ENCODE assay signal across 37 cellular contexts in genomic region chrX:43316161-43316560, GRCh38.
"Had no signal": no experiment of that assay in that cellular context is flagged by ENCODE, and none has a peak within 500 bp of the region (broad histone marks: within the 10 kb centered on the region; RNA-seq: fewer than 3 reads in every experiment).

No MANE protein-coding gene starts in this region.

- H3K36me3 Mint-ChIP-seq: activated CD8-positive, alpha-beta memory T cell treated with anti-CD3 and anti-CD28 coated beads, Interleukin-2, amount 10 ng/mL, durations not matched to agents 7 days and 5 days; activated naive CD4-positive, alpha-beta T cell treated with anti-CD3 and anti-CD28 coated beads, Interleukin-2, amount 10 ng/mL, durations not matched to agents 7 days and 5 days; activated naive CD8-positive, alpha-beta T cell; activated naive CD8-positive, alpha-beta T cell treated with anti-CD3 and anti-CD28 coated beads, Interleukin-2, amount 10 ng/mL, durations not matched to agents 7 days and 5 days had no signal

- H3K4me1 Mint-ChIP-seq: activated CD4-positive, alpha-beta memory T cell treated with anti-CD3 and anti-CD28 coated beads, Interleukin-2, amount 10 ng/mL, durations not matched to agents 7 days and 5 days; activated CD4-positive, alpha-beta T cell treated with anti-CD3 and anti-CD28 coated beads, Interleukin-2, amount 10 ng/mL, durations not matched to agents 7 days and 5 days; activated CD8-positive, alpha-beta memory T cell treated with anti-CD3 and anti-CD28 coated beads, Interleukin-2, amount 10 ng/mL, durations not matched to agents 7 days and 5 days; activated naive CD4-positive, alpha-beta T cell treated with anti-CD3 and anti-CD28 coated beads, Interleukin-2, amount 10 ng/mL, durations not matched to agents 7 days and 5 days; activated naive CD8-positive, alpha-beta T cell treated with anti-CD3 and anti-CD28 coated beads, Interleukin-2, amount 10 ng/mL, durations not matched to agents 7 days and 5 days had no signal

- H3K27me3 Mint-ChIP-seq: activated CD4-positive, alpha-beta memory T cell treated with anti-CD3 and anti-CD28 coated beads, Interleukin-2, amount 10 ng/mL, durations not matched to agents 7 days and 5 days; activated CD4-positive, alpha-beta T cell treated with anti-CD3 and anti-CD28 coated beads for 36 hours; activated CD4-positive, alpha-beta T cell treated with anti-CD3 and anti-CD28 coated beads, Interleukin-2, amount 10 ng/mL, durations not matched to agents 7 days and 5 days; activated CD8-positive, alpha-beta memory T cell treated with anti-CD3 and anti-CD28 coated beads, Interleukin-2, amount 10 ng/mL, durations not matched to agents 7 days and 5 days; activated naive CD4-positive, alpha-beta T cell treated with anti-CD3 and anti-CD28 coated beads, Interleukin-2, amount 10 ng/mL, durations not matched to agents 7 days and 5 days; activated naive CD4-positive, alpha-beta T cell treated with anti-CD3 and anti-CD28 coated beads, Interleukin-2, amount 50 U/mL, for 24 hours; activated naive CD8-positive, alpha-beta T cell; activated naive CD8-positive, alpha-beta T cell treated with anti-CD3 and anti-CD28 coated beads, Interleukin-2, amount 10 ng/mL, durations not matched to agents 7 days and 5 days; activated naive CD8-positive, alpha-beta T cell treated with anti-CD3 and anti-CD28 coated beads, Interleukin-2, amount 50 U/mL, for 24 hours had no signal

- H3K36me3 ChIP-seq: brain microvascular endothelial cell, breast epithelium, WERI-Rb-1 had no signal

- H3K4me3 Mint-ChIP-seq: activated CD4-positive, alpha-beta memory T cell treated with anti-CD3 and anti-CD28 coated beads, Interleukin-2, amount 10 ng/mL, durations not matched to agents 7 days and 5 days; activated CD4-positive, alpha-beta T cell treated with anti-CD3 and anti-CD28 coated beads for 36 hours; activated CD4-positive, alpha-beta T cell treated with anti-CD3 and anti-CD28 coated beads, Interleukin-2, amount 10 ng/mL, durations not matched to agents 7 days and 5 days; activated CD8-positive, alpha-beta memory T cell treated with anti-CD3 and anti-CD28 coated beads, Interleukin-2, amount 10 ng/mL, durations not matched to agents 7 days and 5 days; activated CD8-positive, alpha-beta T cell treated with anti-CD3 and anti-CD28 coated beads, Interleukin-2, amount 10 ng/mL, durations not matched to agents 7 days and 5 days; activated naive CD4-positive, alpha-beta T cell treated with anti-CD3 and anti-CD28 coated beads, Interleukin-2, amount 10 ng/mL, durations not matched to agents 7 days and 5 days; activated naive CD4-positive, alpha-beta T cell treated with anti-CD3 and anti-CD28 coated beads, Interleukin-2, amount 50 U/mL, for 24 hours; activated naive CD8-positive, alpha-beta T cell; activated naive CD8-positive, alpha-beta T cell treated with anti-CD3 and anti-CD28 coated beads, Interleukin-2, amount 10 ng/mL, durations not matched to agents 7 days and 5 days; activated naive CD8-positive, alpha-beta T cell treated with anti-CD3 and anti-CD28 coated beads, Interleukin-2, amount 50 U/mL, for 24 hours; activated T-cell treated with anti-CD3 and anti-CD28 coated beads, Interleukin-2, amount 50 U/mL, for 24 hours; T-helper 1 cell treated with Interleukin-12 subunit alpha and Interleukin-12 subunit beta and Interleukin-4 antibody, amounts not matched to agents 30 μg/mL and 1 μg/mL, for 36 hours; T-helper 2 cell treated with Interferon-gamma antibody and Interleukin-4, amounts not matched to agents 5 μg/mL and 100 μg/mL, for 36 hours; WTC11 had no signal

- ATAC-seq: activated CD4-positive, alpha-beta T cell treated with anti-CD3 and anti-CD28 coated beads for 36 hours; activated CD4-positive, CD25-positive, alpha-beta regulatory T cell treated with anti-CD3 and anti-CD28 coated beads, Interleukin-2, amount 50 U/mL, for 24 hours; activated CD8-positive, alpha-beta memory T cell treated with anti-CD3 and anti-CD28 coated beads, Interleukin-2, amount 10 ng/mL, durations not matched to agents 7 days and 5 days; activated CD8-positive, alpha-beta T cell treated with anti-CD3 and anti-CD28 coated beads, Interleukin-2, amount 10 ng/mL, durations not matched to agents 7 days and 5 days; activated naive CD8-positive, alpha-beta T cell treated with anti-CD3 and anti-CD28 coated beads, Interleukin-2, amount 50 U/mL, for 24 hours; body of pancreas; WTC11 had no signal

- DNase-seq: activated CD4-positive, alpha-beta memory T cell treated with anti-CD3 and anti-CD28 coated beads, Interleukin-2, amount 10 ng/mL, durations not matched to agents 7 days and 5 days; activated CD4-positive, alpha-beta T cell treated with anti-CD3 and anti-CD28 coated beads for 1 hour; activated CD4-positive, alpha-beta T cell treated with anti-CD3 and anti-CD28 coated beads for 36 hours; activated CD4-positive, alpha-beta T cell treated with anti-CD3 and anti-CD28 coated beads for 48 hours; activated CD4-positive, alpha-beta T cell treated with anti-CD3 and anti-CD28 coated beads, Interleukin-2, amount 10 ng/mL, durations not matched to agents 7 days and 5 days; activated CD4-positive, alpha-beta T cell treated with anti-CD3 and anti-CD28 coated beads, Interleukin-2, amount 50 U/mL, for 48 hours; activated CD4-positive, CD25-positive, alpha-beta regulatory T cell; activated CD8-positive, alpha-beta memory T cell treated with anti-CD3 and anti-CD28 coated beads for 24 hours; activated CD8-positive, alpha-beta memory T cell treated with anti-CD3 and anti-CD28 coated beads, Interleukin-2, amount 10 ng/mL, durations not matched to agents 7 days and 5 days; activated CD8-positive, alpha-beta memory T cell treated with anti-CD3 and anti-CD28 coated beads, Interleukin-2, amount 50 U/mL, for 48 hours; activated CD8-positive, alpha-beta T cell treated with anti-CD3 and anti-CD28 coated beads, Interleukin-2, amount 10 ng/mL, durations not matched to agents 7 days and 5 days; activated effector memory CD4-positive, alpha-beta T cell treated with Interleukin-2 at 50 U/mL for 16 hours; activated gamma-delta T cell; activated naive CD4-positive, alpha-beta T cell treated with anti-CD3 and anti-CD28 coated beads, Interleukin-2, amount 10 ng/mL, durations not matched to agents 7 days and 5 days; activated naive CD4-positive, alpha-beta T cell treated with Interleukin-2 at 50 U/mL for 16 hours; activated naive CD8-positive, alpha-beta T cell treated with anti-CD3 and anti-CD28 coated beads, Interleukin-2, amount 10 ng/mL, durations not matched to agents 7 days and 5 days; activated naive CD8-positive, alpha-beta T cell treated with anti-CD3 and anti-CD28 coated beads, Interleukin-2, amount 50 U/mL, for 24 hours; activated T-cell treated with anti-CD3 and anti-CD28 coated beads, Interleukin-2, amount 50 U/mL, for 24 hours; activated T-cell treated with anti-CD3 and anti-CD28 coated beads, Interleukin-2, amount 50 U/mL, for 48 hours; amygdala; aorta; body of pancreas; brain microvascular endothelial cell; central memory CD4-positive, alpha-beta T cell; T-helper 1 cell; T-helper 2 cell; T-helper 9 cell; WERI-Rb-1 had no signal

- FAIRE-seq: TTC549 had no signal

- H3K4me1 ChIP-seq: body of pancreas, breast epithelium had no signal

- H3K27ac ChIP-seq: body of pancreas, brain microvascular endothelial cell, breast epithelium, WERI-Rb-1 had no signal

- H3K4me3 ChIP-seq: body of pancreas, breast epithelium had no signal

- H3K9me3 ChIP-seq: body of pancreas, breast epithelium had no signal

- H3K9me3 Mint-ChIP-seq: activated CD4-positive, alpha-beta memory T cell treated with anti-CD3 and anti-CD28 coated beads, Interleukin-2, amount 10 ng/mL, durations not matched to agents 7 days and 5 days; activated CD4-positive, alpha-beta T cell treated with anti-CD3 and anti-CD28 coated beads, Interleukin-2, amount 10 ng/mL, durations not matched to agents 7 days and 5 days; activated naive CD4-positive, alpha-beta T cell treated with anti-CD3 and anti-CD28 coated beads, Interleukin-2, amount 10 ng/mL, durations not matched to agents 7 days and 5 days; activated naive CD4-positive, alpha-beta T cell treated with anti-CD3 and anti-CD28 coated beads, Interleukin-2, amount 50 U/mL, for 24 hours; activated naive CD8-positive, alpha-beta T cell treated with anti-CD3 and anti-CD28 coated beads, Interleukin-2, amount 50 U/mL, for 24 hours; activated T-cell treated with anti-CD3 and anti-CD28 coated beads, Interleukin-2, amount 50 U/mL, for 24 hours; activated T-helper 2 cell treated with anti-CD3 and anti-CD28 coated beads, Interferon-gamma antibody, Interleukin-2, Interleukin-4, amounts not matched to agents 10 μg/mL and 5 μg/mL and 100 μg/mL, durations not matched to agents 14 hours and 24 hours and 36 hours; T-helper 1 cell treated with Interleukin-12 subunit alpha and Interleukin-12 subunit beta and Interleukin-4 antibody, amounts not matched to agents 30 μg/mL and 1 μg/mL, for 36 hours had no signal

- H3K27me3 ChIP-seq: body of pancreas, brain microvascular endothelial cell had no signal

- H3K27ac Mint-ChIP-seq: activated CD4-positive, alpha-beta memory T cell treated with anti-CD3 and anti-CD28 coated beads, Interleukin-2, amount 10 ng/mL, durations not matched to agents 7 days and 5 days; activated CD4-positive, alpha-beta T cell treated with anti-CD3 and anti-CD28 coated beads for 36 hours; activated CD4-positive, alpha-beta T cell treated with anti-CD3 and anti-CD28 coated beads, Interleukin-2, amount 10 ng/mL, durations not matched to agents 7 days and 5 days; activated CD8-positive, alpha-beta memory T cell treated with anti-CD3 and anti-CD28 coated beads, Interleukin-2, amount 10 ng/mL, durations not matched to agents 7 days and 5 days; activated CD8-positive, alpha-beta T cell treated with anti-CD3 and anti-CD28 coated beads, Interleukin-2, amount 10 ng/mL, durations not matched to agents 7 days and 5 days; activated naive CD4-positive, alpha-beta T cell treated with anti-CD3 and anti-CD28 coated beads, Interleukin-2, amount 10 ng/mL, durations not matched to agents 7 days and 5 days; activated naive CD4-positive, alpha-beta T cell treated with anti-CD3 and anti-CD28 coated beads, Interleukin-2, amount 50 U/mL, for 24 hours; activated naive CD8-positive, alpha-beta T cell; activated naive CD8-positive, alpha-beta T cell treated with anti-CD3 and anti-CD28 coated beads, Interleukin-2, amount 10 ng/mL, durations not matched to agents 7 days and 5 days; activated naive CD8-positive, alpha-beta T cell treated with anti-CD3 and anti-CD28 coated beads, Interleukin-2, amount 50 U/mL, for 24 hours; activated T-cell treated with anti-CD3 and anti-CD28 coated beads, Interleukin-2, amount 50 U/mL, for 24 hours; activated T-helper 2 cell treated with anti-CD3 and anti-CD28 coated beads, Interferon-gamma antibody, Interleukin-2, Interleukin-4, amounts not matched to agents 10 μg/mL and 5 μg/mL and 100 μg/mL, durations not matched to agents 14 hours and 24 hours and 36 hours; T-helper 1 cell treated with Interleukin-12 subunit alpha and Interleukin-12 subunit beta and Interleukin-4 antibody, amounts not matched to agents 30 μg/mL and 1 μg/mL, for 36 hours; T-helper 2 cell treated with Interferon-gamma antibody and Interleukin-4, amounts not matched to agents 5 μg/mL and 100 μg/mL, for 36 hours; WTC11 had no signal
